In the genomic region with DNA sequence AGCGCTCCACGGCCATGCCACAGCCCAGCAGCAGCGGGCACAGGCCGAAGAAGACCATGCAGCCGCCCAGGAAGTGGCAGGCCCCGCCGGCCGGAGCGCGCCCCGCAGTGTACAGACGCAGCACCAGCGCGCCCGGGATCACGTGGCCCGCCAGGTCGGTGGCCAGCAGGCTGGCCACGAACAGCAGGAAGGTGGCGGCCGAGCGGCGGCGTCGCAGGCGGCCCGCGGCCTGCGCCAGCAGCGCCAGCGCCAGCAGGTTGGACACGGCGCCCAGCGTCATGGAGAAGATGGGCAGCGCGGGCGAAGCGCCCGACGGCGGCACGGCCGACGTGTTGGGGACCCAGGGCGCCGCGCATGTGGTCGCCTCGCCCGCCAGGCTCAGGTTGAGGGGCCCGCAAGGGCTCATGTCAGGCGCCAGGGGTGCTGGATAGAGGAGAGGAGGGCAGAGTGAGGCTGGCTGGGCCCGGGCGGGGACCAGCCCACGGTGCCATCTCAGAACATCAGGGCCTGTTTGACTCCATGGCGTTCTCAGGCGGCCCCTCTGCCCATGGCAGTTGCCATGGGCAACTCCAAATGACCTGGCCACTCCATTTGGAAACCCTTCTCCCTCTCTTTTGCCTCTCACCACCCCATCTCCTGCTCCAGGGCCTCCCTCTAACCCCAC, we compare ENCODE assay signal across 12 cellular contexts. TPM values are rescaled to one million over a fixed set of nuclear protein-coding genes. Genes with fewer than 3 reads are reported as not detected.
DNase-seq lines count a peak whose midpoint lies in the region; ATAC-seq and TF ChIP-seq lines count a peak whose summit lies in the region.
"Had no signal": no experiment of that assay in that cellular context is flagged by ENCODE, and none has a peak within 500 bp of the region (broad histone marks: within the 10 kb centered on the region; RNA-seq: fewer than 3 reads in every experiment).

No MANE protein-coding gene starts in this region.

- H3K27me3 ChIP-seq in BLaER1 = peaks cover 24% of the 10 kb centered on the region
- peaks cover 0 to 15% of the 10 kb centered on the region in 2 donors for H3K27me3 ChIP-seq in body of pancreas
- H3K27me3 ChIP-seq in naive thymus-derived CD4-positive, alpha-beta T cell (ENCODE audit: control insufficient read depth in 2 of 2, insufficient read depth in 2 of 2, low read length in 2 of 2) = peaks cover 0 to 4% of the 10 kb centered on the region in 2 donors

- H4K20me1 ChIP-seq in BLaER1 = peaks cover 18% of the 10 kb centered on the region; the same call in 1 of the 2 replicates

- TF ChIP-seq CTCF in GM10266 (IDR thresholded peaks at IDR 0.05; ENCODE audit: control insufficient read depth, insufficient read depth, low read depth, missing control alignments) (no peak), body of pancreas (IDR thresholded peaks at IDR 0.05) (no peak)

- no peak for TF ChIP-seq POLR2A in body of pancreas (IDR thresholded peaks at IDR 0.05)

- H3K9me3 ChIP-seq in BLaER1 (no peaks in the 10 kb centered on the region), body of pancreas (no peaks in the 10 kb centered on the region)
- no peaks in the 10 kb centered on the region for H3K9me3 ChIP-seq in naive thymus-derived CD4-positive, alpha-beta T cell (ENCODE audit: control insufficient read depth in 2 of 3, low read length in 3 of 3)
- H3K9me3 ChIP-seq: Peyer's patch had no signal

- WGBS in body of pancreas, 2 donors = 16 to 49% methylated on average over 5 to 57 of the region's 57 CpGs

- H3K4me1 Mint-ChIP-seq in naive thymus-derived CD4-positive, alpha-beta T cell = peaks cover 0 to 39% (median 29%) of the 10 kb centered on the region in 7 donors
- H3K4me1 Mint-ChIP-seq in activated naive CD4-positive, alpha-beta T cell treated with anti-CD3 and anti-CD28 coated beads for 36 hours (ENCODE audit: low read depth) = peaks cover 31% of the 10 kb centered on the region
- peaks cover 19% of the 10 kb centered on the region for H3K4me1 Mint-ChIP-seq in activated T-helper 17 cell treated with anti-CD3 and anti-CD28 coated beads, Interleukin-2, amount 50 U/mL, for 72 hours

- H3K4me3 ChIP-seq in BLaER1 (no peak overlapping the region), body of pancreas (no peak overlapping the region)
- no peak overlapping the region for H3K4me3 ChIP-seq in naive thymus-derived CD4-positive, alpha-beta T cell (ENCODE audit: low read length)

- H3K4me1 ChIP-seq in BLaER1 (peaks cover 61% of the 10 kb centered on the region), body of pancreas (peaks cover 39% of the 10 kb centered on the region)
- H3K4me1 ChIP-seq in naive thymus-derived CD4-positive, alpha-beta T cell (ENCODE audit: control insufficient read depth in 2 of 2, insufficient read depth in 2 of 2, low read length in 2 of 2) = peaks cover 4 to 17% of the 10 kb centered on the region in 2 donors

- peak; percentile 46 for DNase-seq in GM10266 (ENCODE audit: extremely low spot score)
- peak in 1 of 4 donors; percentile 56 for DNase-seq in body of pancreas
- DNase-seq in naive thymus-derived CD4-positive, alpha-beta T cell = no peak
- no peak for DNase-seq in activated naive CD4-positive, alpha-beta T cell treated with anti-CD3 and anti-CD28 coated beads for 36 hours
- DNase-seq in GOT3 (lab: John Stamatoyannopoulos, UW) = no peak
- DNase-seq in SK-N-DZ (ENCODE audit: low spot score) = no peak
- DNase-seq: activated naive CD4-positive, alpha-beta T cell treated with Interleukin-2 at 50 U/mL for 16 hours; Peyer's patch; WERI-Rb-1 had no signal

- H3K4me3 Mint-ChIP-seq in naive thymus-derived CD4-positive, alpha-beta T cell = peak overlapping the region in 8 of 10 donors; percentile 7 to 79 (median 51)
- no peak overlapping the region for H3K4me3 Mint-ChIP-seq in activated naive CD4-positive, alpha-beta T cell treated with anti-CD3 and anti-CD28 coated beads for 36 hours
- no peak overlapping the region for H3K4me3 Mint-ChIP-seq in activated T-helper 17 cell treated with anti-CD3 and anti-CD28 coated beads, Interleukin-2, amount 50 U/mL, for 72 hours

- H3K36me3 ChIP-seq in BLaER1 (peaks cover 38% of the 10 kb centered on the region), body of pancreas (replicated peaks in 1 of 2; ENCODE audit: insufficient read depth in 1 of 2, low read depth in 2 of 2) (peaks cover 0 to 14% of the 10 kb centered on the region in 2 donors)
- peaks cover 0 to 44% (median 0%) of the 10 kb centered on the region in 3 experiments for H3K36me3 ChIP-seq in naive thymus-derived CD4-positive, alpha-beta T cell (ENCODE audit: control insufficient read depth in 2 of 3, insufficient read depth in 3 of 3, low read length in 3 of 3)

- H3K27ac ChIP-seq in BLaER1 = no peak overlapping the region
- H3K27ac ChIP-seq in body of pancreas = no peak overlapping the region
- no peak overlapping the region for H3K27ac ChIP-seq in naive thymus-derived CD4-positive, alpha-beta T cell (ENCODE audit: low read depth, low read length)

- peak; percentile 30 for ATAC-seq in body of pancreas
- ATAC-seq in naive thymus-derived CD4-positive, alpha-beta T cell = no peak
- ATAC-seq in activated T-helper 17 cell treated with anti-CD3 and anti-CD28 coated beads, Interleukin-2, amount 50 U/mL, for 72 hours (replicated peaks) = no peak

- intact Hi-C loops in body of pancreas (cut with DNase I) = no loop called here
- intact Hi-C loops in naive thymus-derived CD4-positive, alpha-beta T cell (cut with micrococcal nuclease) = loop anchor here in 1 of 2 donors (10.0 kb wide), 1 partner anchor 119 kb away; no protein-coding TSS in a partner anchor
- intact Hi-C loops in activated naive CD4-positive, alpha-beta T cell treated with anti-CD3 and anti-CD28 coated beads for 36 hours (cut with micrococcal nuclease) = loop anchor here (2.0 to 5.0 kb wide), 4 partner anchors 113 to 592 kb away; a partner anchor contains a TSS

- CTCF ChIA-PET in naive thymus-derived CD4-positive, alpha-beta T cell (lab: Charles Lee) = no interaction called here
- CTCF ChIA-PET in activated naive CD4-positive, alpha-beta T cell treated with anti-CD3 and anti-CD28 coated beads for 36 hours (lab: Charles Lee) = interaction anchor here (0.7 to 3.5 kb wide), 3 partner anchors 33 to 1297 kb away, joined by 3 to 24 read pairs (median 5); a partner anchor contains a TSS

- no peak overlapping the region for H3K27ac Mint-ChIP-seq in naive thymus-derived CD4-positive, alpha-beta T cell
- no peak overlapping the region for H3K27ac Mint-ChIP-seq in activated naive CD4-positive, alpha-beta T cell treated with anti-CD3 and anti-CD28 coated beads for 36 hours
- no peak overlapping the region for H3K27ac Mint-ChIP-seq in activated T-helper 17 cell treated with anti-CD3 and anti-CD28 coated beads, Interleukin-2, amount 50 U/mL, for 72 hours

- peaks cover 0 to 2% (median 0%) of the 10 kb centered on the region in 11 donors for H3K9me3 Mint-ChIP-seq in naive thymus-derived CD4-positive, alpha-beta T cell
- H3K9me3 Mint-ChIP-seq in activated naive CD4-positive, alpha-beta T cell treated with anti-CD3 and anti-CD28 coated beads for 36 hours = no peaks in the 10 kb centered on the region
- H3K9me3 Mint-ChIP-seq in activated T-helper 17 cell treated with anti-CD3 and anti-CD28 coated beads, Interleukin-2, amount 50 U/mL, for 72 hours = no peaks in the 10 kb centered on the region
- H3K9me3 Mint-ChIP-seq: IgD-negative memory B cell had no signal

- H3K9ac ChIP-seq in BLaER1 = no peak overlapping the region

- POLR2A ChIA-PET in naive thymus-derived CD4-positive, alpha-beta T cell (lab: Charles Lee) = interaction anchor here (1.0 to 1.5 kb wide), 3 partner anchors 30 to 83 kb away, joined by 3 to 4 read pairs (median 3); a partner anchor contains a TSS

- peak overlapping the region; percentile 89 for H3K4me2 ChIP-seq in BLaER1

- peaks cover 0 to 12% (median under 1%) of the 10 kb centered on the region in 5 donors for H3K36me3 Mint-ChIP-seq in naive thymus-derived CD4-positive, alpha-beta T cell
- H3K36me3 Mint-ChIP-seq in activated naive CD4-positive, alpha-beta T cell treated with anti-CD3 and anti-CD28 coated beads for 36 hours (ENCODE audit: low read depth) = peaks cover 4% of the 10 kb centered on the region
- H3K36me3 Mint-ChIP-seq in activated T-helper 17 cell treated with anti-CD3 and anti-CD28 coated beads, Interleukin-2, amount 50 U/mL, for 72 hours (ENCODE audit: low read depth) = peaks cover 47% of the 10 kb centered on the region

- peaks cover 6 to 19% (median 12%) of the 10 kb centered on the region in 5 donors for H3K27me3 Mint-ChIP-seq in naive thymus-derived CD4-positive, alpha-beta T cell
- H3K27me3 Mint-ChIP-seq in activated naive CD4-positive, alpha-beta T cell treated with anti-CD3 and anti-CD28 coated beads for 36 hours (ENCODE audit: low read depth) = peaks cover 19% of the 10 kb centered on the region
- peaks cover 15% of the 10 kb centered on the region for H3K27me3 Mint-ChIP-seq in activated T-helper 17 cell treated with anti-CD3 and anti-CD28 coated beads, Interleukin-2, amount 50 U/mL, for 72 hours

RNA-seq across cellular contexts. Expression of a gene that starts 1.1 kb away (rescaled TPM):
- total RNA-seq in body of pancreas = 1 to 10 TPM in 1 of 2 donors, not detected in 1; 3.6 TPM
- under 1 TPM in 1 of 5 experiments, not detected in 4; 0.46 TPM for total RNA-seq in naive thymus-derived CD4-positive, alpha-beta T cell
- not detected for polyA plus RNA-seq in naive thymus-derived CD4-positive, alpha-beta T cell
- total RNA-seq in activated naive CD4-positive, alpha-beta T cell treated with anti-CD3 and anti-CD28 coated beads for 36 hours = not detected
- total RNA-seq in activated T-helper 17 cell treated with anti-CD3 and anti-CD28 coated beads, Interleukin-2, amount 50 U/mL, for 72 hours = under 1 TPM in 1 of 2 donors, not detected in 1; 0.17 TPM
- polyA plus RNA-seq in SK-N-DZ (2014; cell fraction: cytosol; rRNA removed) = 2.9 and 4.9 TPM in 2 replicates
- 0.58 and 2.3 TPM in 2 replicates for polyA plus RNA-seq in SK-N-DZ (2014; cell fraction: nucleus; rRNA removed)
- total RNA-seq: Peyer's patch had no signal
- polyA plus RNA-seq: IgD-negative memory B cell had no signal

RNA-seq across cellular contexts. Expression of a gene that starts 21.9 kb away (rescaled TPM):
- 100 to 1,000 TPM in 1 of 2 donors, 10 to 100 TPM in 1; 34.5 to 120 TPM for total RNA-seq in body of pancreas
- total RNA-seq in naive thymus-derived CD4-positive, alpha-beta T cell = 10 to 100 TPM; 21.3 to 45.4 (median 24.7) TPM
- polyA plus RNA-seq in naive thymus-derived CD4-positive, alpha-beta T cell = 10 to 100 TPM; 34.0 to 46.1 TPM
- 10 to 100 TPM; 15.4 to 16.5 TPM for total RNA-seq in activated naive CD4-positive, alpha-beta T cell treated with anti-CD3 and anti-CD28 coated beads for 36 hours
- total RNA-seq in activated T-helper 17 cell treated with anti-CD3 and anti-CD28 coated beads, Interleukin-2, amount 50 U/mL, for 72 hours = 10 to 100 TPM; 23.4 to 44.9 TPM
- 79.6 and 103 TPM in 2 replicates for polyA plus RNA-seq in SK-N-DZ (2014; cell fraction: cytosol; rRNA removed)
- polyA plus RNA-seq in SK-N-DZ (2014; cell fraction: nucleus; rRNA removed) = 63.3 and 63.9 TPM in 2 replicates

RNA-seq across cellular contexts. Expression of a gene that starts 40.9 kb away (rescaled TPM):
- total RNA-seq in body of pancreas = 10 to 100 TPM; 82.5 to 83.4 TPM
- total RNA-seq in naive thymus-derived CD4-positive, alpha-beta T cell = 100 to 1,000 TPM; 194 to 211 (median 206) TPM
- polyA plus RNA-seq in naive thymus-derived CD4-positive, alpha-beta T cell = 10 to 100 TPM; 47.2 to 88.2 TPM
- total RNA-seq in activated naive CD4-positive, alpha-beta T cell treated with anti-CD3 and anti-CD28 coated beads for 36 hours = 100 to 1,000 TPM; 159 to 164 TPM
- total RNA-seq in activated T-helper 17 cell treated with anti-CD3 and anti-CD28 coated beads, Interleukin-2, amount 50 U/mL, for 72 hours = 100 to 1,000 TPM; 121 to 171 TPM
- polyA plus RNA-seq in SK-N-DZ (2014; cell fraction: cytosol; rRNA removed) = 54.2 and 66.3 TPM in 2 replicates
- polyA plus RNA-seq in SK-N-DZ (2014; cell fraction: nucleus; rRNA removed) = 72.5 and 88.8 TPM in 2 replicates

RNA-seq across cellular contexts. Expression of a gene that starts 44.1 kb away (rescaled TPM):
- total RNA-seq in body of pancreas = 10 to 100 TPM; 24.4 to 33.2 TPM
- total RNA-seq in naive thymus-derived CD4-positive, alpha-beta T cell = 100 to 1,000 TPM in 4 of 5 experiments, 10 to 100 TPM in 1; 87.4 to 574 (median 177) TPM
- polyA plus RNA-seq in naive thymus-derived CD4-positive, alpha-beta T cell = 100 to 1,000 TPM; 221 to 307 TPM
- 10 to 100 TPM; 48.1 to 49.5 TPM for total RNA-seq in activated naive CD4-positive, alpha-beta T cell treated with anti-CD3 and anti-CD28 coated beads for 36 hours
- total RNA-seq in activated T-helper 17 cell treated with anti-CD3 and anti-CD28 coated beads, Interleukin-2, amount 50 U/mL, for 72 hours = 100 to 1,000 TPM in 1 of 2 donors, 10 to 100 TPM in 1; 79.4 to 140 TPM
- polyA plus RNA-seq in SK-N-DZ (2014; cell fraction: cytosol; rRNA removed) = 65.5 and 66.5 TPM in 2 replicates
- polyA plus RNA-seq in SK-N-DZ (2014; cell fraction: nucleus; rRNA removed) = 34.4 and 37.4 TPM in 2 replicates

RNA-seq across cellular contexts. Expression of a gene that starts 54.9 kb away (rescaled TPM):
- total RNA-seq in body of pancreas = 10 to 100 TPM; 32.4 to 86.7 TPM
- total RNA-seq in naive thymus-derived CD4-positive, alpha-beta T cell = 100 to 1,000 TPM; 135 to 288 (median 215) TPM
- 100 to 1,000 TPM in 1 of 2 donors, 10 to 100 TPM in 1; 98.6 to 134 TPM for polyA plus RNA-seq in naive thymus-derived CD4-positive, alpha-beta T cell
- 100 to 1,000 TPM; 219 to 227 TPM for total RNA-seq in activated naive CD4-positive, alpha-beta T cell treated with anti-CD3 and anti-CD28 coated beads for 36 hours
- 100 to 1,000 TPM; 132 to 260 TPM for total RNA-seq in activated T-helper 17 cell treated with anti-CD3 and anti-CD28 coated beads, Interleukin-2, amount 50 U/mL, for 72 hours
- polyA plus RNA-seq in SK-N-DZ (2014; cell fraction: cytosol; rRNA removed) = 135 and 143 TPM in 2 replicates
- polyA plus RNA-seq in SK-N-DZ (2014; cell fraction: nucleus; rRNA removed) = 628 and 731 TPM in 2 replicates

Comparison
In these comparisons a context has a peak if more than half of its experiments do, and no peak if none do; other contexts are left out.
1. H3K4me3 Mint-ChIP-seq: peak in naive thymus-derived CD4-positive, alpha-beta T cell (8 of 10); none in activated naive CD4-positive, alpha-beta T cell treated with anti-CD3 and anti-CD28 coated beads for 36 hours (single experiment) and activated T-helper 17 cell treated with anti-CD3 and anti-CD28 coated beads, Interleukin-2, amount 50 U/mL, for 72 hours (single experiment).